Comparison of ENCODE assay signal across 22 cellular contexts in genomic region chr14:81313775-81314429, GRCh38.
DNase-seq lines count a peak whose midpoint lies in the region; ATAC-seq and TF ChIP-seq lines count a peak whose summit lies in the region.
"Had no signal": no experiment of that assay in that cellular context is flagged by ENCODE, and none has a peak within 500 bp of the region (broad histone marks: within the 10 kb centered on the region; RNA-seq: fewer than 3 reads in every experiment).

No MANE protein-coding gene starts in this region.

- H3K27me3 ChIP-seq in kidney epithelial cell (ENCODE audit: control insufficient read depth, insufficient read depth, low read length), result no peaks in the 10 kb centered on the region
- H3K27me3 ChIP-seq: BLaER1, body of pancreas had no signal

- H3K36me3 ChIP-seq in kidney epithelial cell (ENCODE audit: control insufficient read depth, insufficient read depth, low read length), result no peaks in the 10 kb centered on the region
- H3K36me3 ChIP-seq: BLaER1 had no signal

- peaks cover 81% of the 10 kb centered on the region for H3K4me1 Mint-ChIP-seq in endothelial cell (ENCODE audit: unreplicated experiment)
- H3K4me1 Mint-ChIP-seq in type B pancreatic cell (ENCODE audit: unreplicated experiment), result peaks cover 41% of the 10 kb centered on the region
- H3K4me1 Mint-ChIP-seq: natural killer cell had no signal

- H3K36me3 Mint-ChIP-seq in endothelial cell (ENCODE audit: low read depth, unreplicated experiment), result peaks cover 3% of the 10 kb centered on the region
- H3K36me3 Mint-ChIP-seq in type B pancreatic cell, result peaks cover 4% of the 10 kb centered on the region
- H3K36me3 Mint-ChIP-seq: natural killer cell had no signal

- H3K27ac Mint-ChIP-seq in endothelial cell (ENCODE audit: unreplicated experiment) (peak overlapping the region; percentile 97), type B pancreatic cell (peak overlapping the region; percentile 81)
- H3K27ac Mint-ChIP-seq: activated naive CD4-positive, alpha-beta T cell treated with anti-CD3 and anti-CD28 coated beads for 36 hours; dendritic cell treated with granulocyte-macrophage colony-stimulating factor and Interleukin-4, amounts not matched to agents 40 ng/mL and 50 ng/mL, for 4 days; HFFc6; natural killer cell had no signal

- no peaks in the 10 kb centered on the region for H3K9me3 Mint-ChIP-seq in endothelial cell (ENCODE audit: unreplicated experiment)
- peaks cover 5% of the 10 kb centered on the region for H3K9me3 Mint-ChIP-seq in type B pancreatic cell
- H3K9me3 Mint-ChIP-seq: activated naive CD4-positive, alpha-beta T cell treated with anti-CD3 and anti-CD28 coated beads for 36 hours; dendritic cell treated with granulocyte-macrophage colony-stimulating factor and Interleukin-4, amounts not matched to agents 40 ng/mL and 50 ng/mL, for 4 days; HFFc6; natural killer cell had no signal

- H3K27me3 Mint-ChIP-seq in endothelial cell (ENCODE audit: unreplicated experiment) (peaks cover 4% of the 10 kb centered on the region), type B pancreatic cell (no peaks in the 10 kb centered on the region)

- ATAC-seq in HG02973 (IDR thresholded peaks at IDR 0.05; ENCODE audit: unreplicated experiment), result no peak
- ATAC-seq in stimulated activated naive CD8-positive, alpha-beta T cell treated with anti-CD3 and anti-CD28 coated beads, Interleukin-15, Interleukin-2, amounts not matched to agents 100 U/mL and 50 U/mL, for 24 hours, result no peak
- ATAC-seq: body of pancreas, natural killer cell had no signal

- peak; percentile 5 for DNase-seq in RPMI7951 (ENCODE audit: low read depth)
- no peak for DNase-seq in endothelial cell (ENCODE audit: low spot score)
- DNase-seq in kidney epithelial cell (ENCODE audit: low read depth), result peak; percentile 58
- DNase-seq in type B pancreatic cell (ENCODE audit: extremely low spot score, unreplicated experiment), result no peak
- no peak for DNase-seq in NCI-H146 treated with DMSO at 0.1 percent for 48 hours (lab: John Stamatoyannopoulos, UW; ENCODE audit: unreplicated experiment)
- DNase-seq in NOMO-1 treated with dmso at 0.1 percent for 144 hours (lab: John Stamatoyannopoulos, UW; ENCODE audit: unreplicated experiment), result no peak
- DNase-seq in stimulated activated naive CD8-positive, alpha-beta T cell treated with anti-CD3 and anti-CD28 coated beads, Interleukin-15, Interleukin-2, amounts not matched to agents 100 U/mL and 50 U/mL, for 24 hours, result no peak
- DNase-seq: activated CD4-positive, alpha-beta T cell treated with anti-CD3 and anti-CD28 coated beads for 1 hour; activated CD8-positive, alpha-beta memory T cell treated with anti-CD3 and anti-CD28 coated beads, Interleukin-2, amount 50 U/mL, for 48 hours; activated naive CD4-positive, alpha-beta T cell treated with anti-CD3 and anti-CD28 coated beads for 36 hours; body of pancreas; HFFc6; natural killer cell; NCI-H1048; psoas muscle; SHP77; stimulated activated naive CD4-positive, alpha-beta T cell treated with Interleukin-2 at 50 U/mL for 16 hours; T-helper 2 cell had no signal

- TF ChIP-seq CTCF in endothelial cell (IDR thresholded peaks at IDR 0.05; ENCODE audit: unreplicated experiment), result no peak
- no peak for TF ChIP-seq CTCF in kidney epithelial cell (IDR thresholded peaks at IDR 0.05; ENCODE audit: insufficient read depth, low read length, poor library complexity, severe bottlenecking)
- TF ChIP-seq CTCF in type B pancreatic cell (conservative IDR thresholded peaks at IDR 0.05), result no peak

- H3K4me3 Mint-ChIP-seq in endothelial cell (ENCODE audit: unreplicated experiment), result peak overlapping the region; percentile 43
- H3K4me3 Mint-ChIP-seq in type B pancreatic cell, result no peak overlapping the region
- H3K4me3 Mint-ChIP-seq: activated naive CD4-positive, alpha-beta T cell treated with anti-CD3 and anti-CD28 coated beads for 36 hours; dendritic cell treated with granulocyte-macrophage colony-stimulating factor and Interleukin-4, amounts not matched to agents 40 ng/mL and 50 ng/mL, for 4 days; HFFc6; natural killer cell had no signal

- H3K4me3 ChIP-seq in kidney epithelial cell (ENCODE audit: low read depth, low read length), result no peak overlapping the region
- H3K4me3 ChIP-seq: BLaER1, body of pancreas, lung, psoas muscle had no signal

Comparison
In these comparisons a context has a peak if more than half of its experiments do, and no peak if none do; other contexts are left out.
1. DNase-seq: peak in RPMI7951 (single experiment) and kidney epithelial cell (single experiment); none in endothelial cell (single experiment), type B pancreatic cell (single experiment), NCI-H146 treated with DMSO at 0.1 percent for 48 hours (single experiment), NOMO-1 treated with dmso at 0.1 percent for 144 hours (single experiment) and stimulated activated naive CD8-positive, alpha-beta T cell treated with anti-CD3 and anti-CD28 coated beads, Interleukin-15, Interleukin-2, amounts not matched to agents 100 U/mL and 50 U/mL, for 24 hours (single experiment).